Comparison of ENCODE assay signal across 8 cellular contexts in genomic region chr1:42966688-42967609, GRCh38. TPM values are rescaled to one million over a fixed set of nuclear protein-coding genes. Genes with fewer than 3 reads are reported as not detected.
DNase-seq lines count a peak whose midpoint lies in the region; ATAC-seq and TF ChIP-seq lines count a peak whose summit lies in the region.

No MANE protein-coding gene starts in this region.

- no peak overlapping the region for H3K4me3 Mint-ChIP-seq in T-helper 2 cell treated with Interferon-gamma antibody and Interleukin-4, amounts not matched to agents 5 μg/mL and 100 μg/mL, for 36 hours

- TF ChIP-seq CTCF in omental fat pad (IDR thresholded peaks at IDR 0.05), result no peak

- H3K27me3 Mint-ChIP-seq in T-helper 2 cell treated with Interferon-gamma antibody and Interleukin-4, amounts not matched to agents 5 μg/mL and 100 μg/mL, for 36 hours (ENCODE audit: low read depth), result no peaks in the 10 kb centered on the region

- peaks cover 10% of the 10 kb centered on the region for H3K4me1 Mint-ChIP-seq in T-helper 2 cell treated with Interferon-gamma antibody and Interleukin-4, amounts not matched to agents 5 μg/mL and 100 μg/mL, for 36 hours (ENCODE audit: low read depth)

- no peak overlapping the region for H3K27ac Mint-ChIP-seq in T-helper 2 cell treated with Interferon-gamma antibody and Interleukin-4, amounts not matched to agents 5 μg/mL and 100 μg/mL, for 36 hours

- ATAC-seq in omental fat pad (ENCODE audit: low FRiP score) (peak; percentile 66), GM18511 (IDR thresholded peaks at IDR 0.05; ENCODE audit: unreplicated experiment) (no peak)

- no peaks in the 10 kb centered on the region for H3K36me3 Mint-ChIP-seq in T-helper 2 cell treated with Interferon-gamma antibody and Interleukin-4, amounts not matched to agents 5 μg/mL and 100 μg/mL, for 36 hours (ENCODE audit: low read depth)

- DNase-seq in stimulated activated CD4-positive, alpha-beta T cell treated with anti-CD3 and anti-CD28 coated beads, Interleukin-15, amount 100 ng/mL, for 24 hours, result peak; percentile 43
- DNase-seq in stimulated activated CD4-positive, alpha-beta T cell treated with anti-CD3 and anti-CD28 coated beads, Interleukin-12 subunit alpha, Interleukin-12 subunit beta, amount 100 ng/mL, for 4 hours, result no peak
- peak; percentile 74 for DNase-seq in NCI-H526 treated with DMSO at 0.1 percent for 48 hours (lab: John Stamatoyannopoulos, UW)
- peak; percentile 55 for DNase-seq in dedifferentiated amniotic fluid mesenchymal stem cell (ENCODE audit: extremely low spot score)
- DNase-seq in omental fat pad (ENCODE audit: low spot score), result peak; percentile 42
- DNase-seq in effector CD4-positive, alpha-beta T cell, result no peak
- DNase-seq in T-helper 2 cell treated with Interferon-gamma antibody and Interleukin-4, amounts not matched to agents 5 μg/mL and 100 μg/mL, for 36 hours (ENCODE audit: low spot score), result no peak

- no peaks in the 10 kb centered on the region for H3K9me3 Mint-ChIP-seq in T-helper 2 cell treated with Interferon-gamma antibody and Interleukin-4, amounts not matched to agents 5 μg/mL and 100 μg/mL, for 36 hours

RNA-seq across cellular contexts. Expression of gene SLC2A1, which starts 8.3 kb away (rescaled TPM):
- total RNA-seq in omental fat pad, result 10 to 100 TPM; 13.4 to 71.5 (median 48.0) TPM

Comparison
In these comparisons a context has a peak if more than half of its experiments do, and no peak if none do; other contexts are left out.
1. DNase-seq: peak in stimulated activated CD4-positive, alpha-beta T cell treated with anti-CD3 and anti-CD28 coated beads, Interleukin-15, amount 100 ng/mL, for 24 hours (single experiment), NCI-H526 treated with DMSO at 0.1 percent for 48 hours (single experiment), dedifferentiated amniotic fluid mesenchymal stem cell (single experiment) and omental fat pad (single experiment); none in stimulated activated CD4-positive, alpha-beta T cell treated with anti-CD3 and anti-CD28 coated beads, Interleukin-12 subunit alpha, Interleukin-12 subunit beta, amount 100 ng/mL, for 4 hours (single experiment), effector CD4-positive, alpha-beta T cell (single experiment) and T-helper 2 cell treated with Interferon-gamma antibody and Interleukin-4, amounts not matched to agents 5 μg/mL and 100 μg/mL, for 36 hours (single experiment).